In genomic region chr2:24672589-24672988, GRCh38 we compare ENCODE assay signal across 1 cellular context.
TF ChIP-seq lines count a peak whose summit lies in the region.

No MANE protein-coding gene starts in this region.

TF ChIP-seq in GM12878, 131 proteins besides CTCF, POLR2A, EP300 and RAD21 (continued from another document):
- TF ChIP-seq ZBTB11 (CRISPR knock-in tag; IDR thresholded peaks at IDR 0.05) (no peak), CBX5 (IDR thresholded peaks at IDR 0.05; ENCODE audit: low read depth) (no peak)
